Comparison of ENCODE assay signal across 26 cellular contexts in the genomic region with DNA sequence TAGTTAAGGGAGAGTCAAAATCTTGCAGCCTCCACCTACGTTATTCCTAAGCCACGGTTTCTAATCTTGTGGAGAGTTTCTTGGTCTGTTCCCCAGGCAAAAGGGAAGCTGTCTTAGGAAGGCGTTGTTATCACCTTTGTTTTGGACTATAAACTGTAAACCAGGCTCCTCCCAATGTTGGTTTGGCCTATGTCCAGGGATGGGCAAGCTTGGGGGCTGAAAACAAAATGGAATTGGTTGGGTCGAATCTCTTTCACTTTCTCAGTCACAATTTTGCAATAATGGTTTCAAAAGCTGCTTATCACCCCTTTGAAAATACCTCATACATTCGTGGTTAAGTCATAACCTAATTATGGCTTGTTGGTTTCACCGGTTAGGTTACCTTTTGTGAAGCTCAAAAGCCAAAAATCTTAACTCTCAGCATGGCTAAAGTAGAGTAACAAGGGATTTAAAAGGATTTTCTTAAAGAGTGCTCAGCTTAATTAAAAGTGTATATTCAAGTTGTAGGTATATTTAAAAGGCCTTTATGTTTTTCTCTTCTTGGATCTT.
DNase-seq lines count a peak whose midpoint lies in the region; ATAC-seq, FAIRE-seq and TF ChIP-seq lines count a peak whose summit lies in the region.
"Had no signal": no experiment of that assay in that cellular context is flagged by ENCODE, and none has a peak within 500 bp of the region (broad histone marks: within the 10 kb centered on the region; RNA-seq: fewer than 3 reads in every experiment).

No MANE protein-coding gene starts in this region.

- no peaks in the 10 kb centered on the region for H3K36me3 ChIP-seq in MM.1S (replicated peaks; ENCODE audit: insufficient read depth, low read length)
- H3K36me3 ChIP-seq in upper lobe of right lung, result no peaks in the 10 kb centered on the region
- H3K36me3 ChIP-seq: BE2C, BLaER1 had no signal

- H3K27me3 ChIP-seq in MM.1S (replicated peaks; ENCODE audit: insufficient read depth, low read length) (no peaks in the 10 kb centered on the region), upper lobe of right lung (no peaks in the 10 kb centered on the region)
- H3K27me3 ChIP-seq: BE2C had no signal

- peaks cover 0 to 11% (median 4%) of the 10 kb centered on the region in 3 donors for H3K27me3 Mint-ChIP-seq in immature natural killer cell (ENCODE audit: low read depth in 3 of 3)
- H3K27me3 Mint-ChIP-seq: CD4-positive, alpha-beta memory T cell; CD4-positive, CD25-positive, alpha-beta regulatory T cell had no signal

- no peak for ATAC-seq in upper lobe of right lung
- ATAC-seq: GM12878 had no signal

- H3K4me1 Mint-ChIP-seq in immature natural killer cell, result no peaks in the 10 kb centered on the region
- H3K4me1 Mint-ChIP-seq: CD14-positive monocyte; CD4-positive, alpha-beta memory T cell; CD4-positive, CD25-positive, alpha-beta regulatory T cell; CD8-positive, alpha-beta memory T cell had no signal

- no peak for TF ChIP-seq CTCF in MM.1S (IDR thresholded peaks at IDR 0.05; ENCODE audit: low read length)
- TF ChIP-seq CTCF in upper lobe of right lung (IDR thresholded peaks at IDR 0.05), result no peak

- no peaks in the 10 kb centered on the region for H3K9me2 ChIP-seq in MM.1S (replicated peaks; ENCODE audit: insufficient read depth, low read length)

- H3K36me3 Mint-ChIP-seq in immature natural killer cell, result peaks cover 0 to 4% (median 0%) of the 10 kb centered on the region in 3 donors
- H3K36me3 Mint-ChIP-seq: CD14-positive monocyte; CD4-positive, alpha-beta memory T cell; CD4-positive, CD25-positive, alpha-beta regulatory T cell had no signal

- FAIRE-seq in GM19239 (lab: Jason Lieb, UNC), result peak; percentile 55
- FAIRE-seq: GM12878 had no signal

- H3K4me3 Mint-ChIP-seq in immature natural killer cell, result no peak overlapping the region
- H3K4me3 Mint-ChIP-seq: CD14-positive monocyte; CD4-positive, alpha-beta memory T cell; CD4-positive, CD25-positive, alpha-beta regulatory T cell; CD8-positive, alpha-beta memory T cell had no signal

- no peaks in the 10 kb centered on the region for H4K20me1 ChIP-seq in MM.1S (ENCODE audit: insufficient read depth, low read length)
- H4K20me1 ChIP-seq: BLaER1 had no signal

- H3K79me2 ChIP-seq in MM.1S (ENCODE audit: low read length), result no peaks in the 10 kb centered on the region

- no peak overlapping the region for H3K9ac ChIP-seq in MM.1S (ENCODE audit: low read length)
- H3K9ac ChIP-seq: BLaER1 had no signal

- H3K27ac Mint-ChIP-seq in immature natural killer cell, result no peak overlapping the region
- H3K27ac Mint-ChIP-seq: CD14-positive monocyte; CD4-positive, alpha-beta memory T cell; CD4-positive, CD25-positive, alpha-beta regulatory T cell; CD8-positive, alpha-beta memory T cell had no signal

- H3F3A ChIP-seq in MM.1S (ENCODE audit: insufficient read depth, low read length), result no peaks in the 10 kb centered on the region

- intact Hi-C loops in upper lobe of right lung (cut with DNase I), result no loop called here

- H3K27ac ChIP-seq in MM.1S (ENCODE audit: low read length) (no peak overlapping the region), upper lobe of right lung (no peak overlapping the region)
- H3K27ac ChIP-seq: 22Rv1, BLaER1 had no signal

- H2AFZ ChIP-seq in MM.1S (ENCODE audit: low read length), result no peak overlapping the region

- H3K4me3 ChIP-seq in MM.1S (ENCODE audit: low read length) (no peak overlapping the region), upper lobe of right lung (no peak overlapping the region)
- H3K4me3 ChIP-seq: BLaER1, GM12878 had no signal

- H3K9me3 Mint-ChIP-seq in immature natural killer cell, result peaks cover 4 to 35% (median 13%) of the 10 kb centered on the region in 6 donors

- H3K4me2 ChIP-seq in MM.1S (ENCODE audit: low read depth, low read length), result peak overlapping the region; percentile 41
- H3K4me2 ChIP-seq: BLaER1 had no signal

- H3K9me3 ChIP-seq in MM.1S (replicated peaks; ENCODE audit: insufficient read depth, low read length) (no peaks in the 10 kb centered on the region), upper lobe of right lung (no peaks in the 10 kb centered on the region)
- H3K9me3 ChIP-seq: BE2C had no signal

- H3K4me1 ChIP-seq in MM.1S (ENCODE audit: low read length) (no peaks in the 10 kb centered on the region), upper lobe of right lung (no peaks in the 10 kb centered on the region)
- H3K4me1 ChIP-seq: BE2C, BLaER1 had no signal

- DNase-seq in NCI-H82 (lab: John Stamatoyannopoulos, UW), result peak; percentile 3
- no peak for DNase-seq in NCI-H82 treated with DMSO at 0.1 percent for 48 hours (lab: John Stamatoyannopoulos, UW; ENCODE audit: unreplicated experiment)
- DNase-seq in GM19239 (ENCODE audit: insufficient read length, low spot score), result no peak
- peak; percentile 63 for DNase-seq in MM.1S
- DNase-seq in OCI-M1 (lab: John Stamatoyannopoulos, UW), result peak; percentile 79
- DNase-seq in upper lobe of right lung, result no peak
- no peak for DNase-seq in kidney tubule cell (ENCODE audit: low spot score)
- no peak for DNase-seq in immature natural killer cell
- DNase-seq: ACHN; BE2C; C1 segment of cervical spinal cord; CD4-positive, alpha-beta memory T cell; CD4-positive, CD25-positive, alpha-beta regulatory T cell; CD8-positive, alpha-beta memory T cell; COR-L47; DMS 273 treated with DMSO at 0.1 percent for 48 hours; DMS153; DMS53; DMS79; DND-41; EL; GDM1 had no signal

Comparison
In these comparisons a context has a peak if more than half of its experiments do, and no peak if none do; other contexts are left out.
1. DNase-seq: peak in NCI-H82 (single experiment), MM.1S (single experiment) and OCI-M1 (single experiment); none in NCI-H82 treated with DMSO at 0.1 percent for 48 hours (single experiment), GM19239 (single experiment), upper lobe of right lung (single experiment), kidney tubule cell (single experiment) and immature natural killer cell (0 of 3).